1 cellular context compared by ENCODE assay signal in the genomic region with DNA sequence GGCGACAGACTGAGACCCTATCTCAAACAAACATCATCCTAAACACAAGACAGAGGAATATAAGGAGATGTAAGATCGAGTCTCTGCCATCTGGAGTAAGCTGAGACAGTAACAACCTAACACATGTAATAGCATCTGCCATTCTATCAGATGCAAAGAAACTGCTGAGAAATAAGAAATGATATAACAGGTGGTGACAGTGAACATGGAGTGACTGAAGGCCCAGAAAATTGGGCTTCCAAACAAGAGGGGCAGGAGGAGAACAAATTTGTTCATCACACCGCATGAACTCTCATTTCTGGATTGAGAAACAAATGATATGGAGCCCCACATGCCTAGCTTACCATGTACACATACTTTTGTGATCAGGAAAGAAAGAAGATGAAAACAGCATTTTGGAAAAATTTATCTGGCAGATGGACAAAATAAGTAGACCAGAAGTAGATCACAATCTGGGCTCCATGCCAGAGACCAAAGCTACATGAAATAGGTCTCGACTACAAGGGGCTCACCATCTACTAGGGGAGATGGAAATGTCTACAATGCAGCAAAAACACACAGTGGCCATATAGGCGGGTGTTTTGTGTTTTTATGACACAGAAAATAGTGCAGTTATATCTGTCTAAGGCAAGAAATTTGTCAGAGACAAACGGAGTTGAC.
TF ChIP-seq lines count a peak whose summit lies in the region.

No MANE protein-coding gene starts in this region.

TF ChIP-seq in SK-N-SH treated with all-trans-retinoic acid at 6 μM for 48 hours, 23 proteins besides CTCF, POLR2A, EP300 and RAD21 (continued from another document):
- TF ChIP-seq, protein P1, sequence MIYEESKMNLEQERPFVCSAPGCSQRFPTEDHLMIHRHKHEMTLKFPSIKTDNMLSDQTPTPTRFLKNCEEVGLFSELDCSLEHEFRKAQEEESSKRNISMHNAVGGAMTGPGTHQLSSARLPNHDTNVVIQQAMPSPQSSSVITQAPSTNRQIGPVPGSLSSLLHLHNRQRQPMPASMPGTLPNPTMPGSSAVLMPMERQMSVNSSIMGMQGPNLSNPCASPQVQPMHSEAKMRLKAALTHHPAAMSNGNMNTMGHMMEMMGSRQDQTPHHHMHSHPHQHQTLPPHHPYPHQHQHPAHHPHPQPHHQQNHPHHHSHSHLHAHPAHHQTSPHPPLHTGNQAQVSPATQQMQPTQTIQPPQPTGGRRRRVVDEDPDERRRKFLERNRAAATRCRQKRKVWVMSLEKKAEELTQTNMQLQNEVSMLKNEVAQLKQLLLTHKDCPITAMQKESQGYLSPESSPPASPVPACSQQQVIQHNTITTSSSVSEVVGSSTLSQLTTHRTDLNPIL (CRISPR knock-in tag; IDR thresholded peaks at IDR 0.05; ENCODE audit: low read depth): no peak
- TF ChIP-seq, protein P2, sequence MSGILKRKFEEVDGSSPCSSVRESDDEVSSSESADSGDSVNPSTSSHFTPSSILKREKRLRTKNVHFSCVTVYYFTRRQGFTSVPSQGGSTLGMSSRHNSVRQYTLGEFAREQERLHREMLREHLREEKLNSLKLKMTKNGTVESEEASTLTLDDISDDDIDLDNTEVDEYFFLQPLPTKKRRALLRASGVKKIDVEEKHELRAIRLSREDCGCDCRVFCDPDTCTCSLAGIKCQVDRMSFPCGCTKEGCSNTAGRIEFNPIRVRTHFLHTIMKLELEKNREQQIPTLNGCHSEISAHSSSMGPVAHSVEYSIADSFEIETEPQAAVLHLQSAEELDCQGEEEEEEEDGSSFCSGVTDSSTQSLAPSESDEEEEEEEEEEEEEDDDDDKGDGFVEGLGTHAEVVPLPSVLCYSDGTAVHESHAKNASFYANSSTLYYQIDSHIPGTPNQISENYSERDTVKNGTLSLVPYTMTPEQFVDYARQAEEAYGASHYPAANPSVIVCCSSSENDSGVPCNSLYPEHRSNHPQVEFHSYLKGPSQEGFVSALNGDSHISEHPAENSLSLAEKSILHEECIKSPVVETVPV (CRISPR knock-in tag; IDR thresholded peaks at IDR 0.05): no peak
- no peak for TF ChIP-seq TCF4 (CRISPR knock-in tag; IDR thresholded peaks at IDR 0.05; ENCODE audit: borderline replicate concordance)
- TF ChIP-seq ISL1 (CRISPR knock-in tag; IDR thresholded peaks at IDR 0.05): no peak
- TF ChIP-seq SNAI2 (CRISPR knock-in tag; IDR thresholded peaks at IDR 0.05): no peak
- no peak for TF ChIP-seq ZNF70 (CRISPR knock-in tag; IDR thresholded peaks at IDR 0.05)
- TF ChIP-seq RARB (CRISPR knock-in tag; IDR thresholded peaks at IDR 0.05): no peak
- TF ChIP-seq PPARA (CRISPR knock-in tag; IDR thresholded peaks at IDR 0.05; ENCODE audit: borderline replicate concordance): no peak
- no peak for TF ChIP-seq ZFP3 (CRISPR knock-in tag; IDR thresholded peaks at IDR 0.05)
- TF ChIP-seq ARNTL (CRISPR knock-in tag; IDR thresholded peaks at IDR 0.05; ENCODE audit: borderline replicate concordance, low read depth): no peak
- no peak for TF ChIP-seq TOX (CRISPR knock-in tag; IDR thresholded peaks at IDR 0.05; ENCODE audit: borderline replicate concordance)
- TF ChIP-seq, protein P3, sequence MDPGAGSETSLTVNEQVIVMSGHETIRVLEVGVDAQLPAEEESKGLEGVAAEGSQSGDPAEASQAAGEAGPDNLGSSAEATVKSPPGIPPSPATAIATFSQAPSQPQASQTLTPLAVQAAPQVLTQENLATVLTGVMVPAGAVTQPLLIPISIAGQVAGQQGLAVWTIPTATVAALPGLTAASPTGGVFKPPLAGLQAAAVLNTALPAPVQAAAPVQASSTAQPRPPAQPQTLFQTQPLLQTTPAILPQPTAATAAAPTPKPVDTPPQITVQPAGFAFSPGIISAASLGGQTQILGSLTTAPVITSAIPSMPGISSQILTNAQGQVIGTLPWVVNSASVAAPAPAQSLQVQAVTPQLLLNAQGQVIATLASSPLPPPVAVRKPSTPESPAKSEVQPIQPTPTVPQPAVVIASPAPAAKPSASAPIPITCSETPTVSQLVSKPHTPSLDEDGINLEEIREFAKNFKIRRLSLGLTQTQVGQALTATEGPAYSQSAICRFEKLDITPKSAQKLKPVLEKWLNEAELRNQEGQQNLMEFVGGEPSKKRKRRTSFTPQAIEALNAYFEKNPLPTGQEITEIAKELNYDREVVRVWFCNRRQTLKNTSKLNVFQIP (CRISPR knock-in tag; IDR thresholded peaks at IDR 0.05; ENCODE audit: borderline replicate concordance, low read depth): no peak
